8 cellular contexts compared by ENCODE assay signal in the genomic region with DNA sequence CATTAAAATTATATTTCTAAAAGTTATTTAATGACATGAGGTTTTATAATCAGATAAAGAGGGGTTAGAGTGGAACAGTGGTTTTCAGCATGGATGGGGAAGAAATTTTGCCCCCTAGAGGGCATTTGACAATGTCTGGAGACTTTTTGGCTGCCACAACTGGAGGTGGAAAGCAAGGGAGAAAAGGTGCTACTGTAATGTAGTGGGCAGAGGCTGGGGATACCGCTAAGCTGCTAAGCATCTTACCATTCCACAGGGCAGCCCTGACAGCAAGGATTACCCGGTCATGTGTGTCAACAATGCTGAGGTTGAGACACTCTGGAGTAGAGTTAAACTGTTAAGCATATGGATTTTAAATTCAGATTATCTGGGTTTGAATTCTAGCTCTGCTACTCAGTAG. TPM values are rescaled to one million over a fixed set of nuclear protein-coding genes. Genes with fewer than 3 reads are reported as not detected.
DNase-seq lines count a peak whose midpoint lies in the region; ATAC-seq and TF ChIP-seq lines count a peak whose summit lies in the region.

No MANE protein-coding gene starts in this region.

- H3K4me3 Mint-ChIP-seq in endothelial cell (ENCODE audit: unreplicated experiment) = no peak overlapping the region
- H3K4me3 Mint-ChIP-seq in stimulated activated effector memory CD8-positive, alpha-beta T cell treated with anti-CD3 and anti-CD28 coated beads, Interleukin-12 subunit alpha, Interleukin-12 subunit beta, amount 100 ng/mL, for 72 hours = no peak overlapping the region

- no peak overlapping the region for H3K27ac Mint-ChIP-seq in endothelial cell (ENCODE audit: unreplicated experiment)
- no peak overlapping the region for H3K27ac Mint-ChIP-seq in stimulated activated effector memory CD8-positive, alpha-beta T cell treated with anti-CD3 and anti-CD28 coated beads, Interleukin-12 subunit alpha, Interleukin-12 subunit beta, amount 100 ng/mL, for 72 hours

- H3K4me1 Mint-ChIP-seq in endothelial cell (ENCODE audit: unreplicated experiment) = no peaks in the 10 kb centered on the region
- H3K4me1 Mint-ChIP-seq in stimulated activated effector memory CD8-positive, alpha-beta T cell treated with anti-CD3 and anti-CD28 coated beads, Interleukin-12 subunit alpha, Interleukin-12 subunit beta, amount 100 ng/mL, for 72 hours = no peaks in the 10 kb centered on the region

- no peaks in the 10 kb centered on the region for H3K36me3 Mint-ChIP-seq in endothelial cell (ENCODE audit: low read depth, unreplicated experiment)
- H3K36me3 Mint-ChIP-seq in stimulated activated effector memory CD8-positive, alpha-beta T cell treated with anti-CD3 and anti-CD28 coated beads, Interleukin-12 subunit alpha, Interleukin-12 subunit beta, amount 100 ng/mL, for 72 hours = no peaks in the 10 kb centered on the region

- no peaks in the 10 kb centered on the region for H3K27me3 Mint-ChIP-seq in endothelial cell (ENCODE audit: unreplicated experiment)

- DNase-seq in heart left ventricle (no peak), right atrium auricular region (ENCODE audit: low spot score) (no peak), NCI-H226 (peak; percentile 7), endothelial cell (ENCODE audit: low spot score) (peak; percentile 30), upper lobe of right lung (no peak), Ammon's horn (ENCODE audit: low spot score) (no peak), epidermal melanocyte (ENCODE audit: insufficient read length, low spot score) (no peak)
- no peak for DNase-seq in stimulated activated effector memory CD8-positive, alpha-beta T cell treated with anti-CD3 and anti-CD28 coated beads, Interleukin-12 subunit alpha, Interleukin-12 subunit beta, amount 100 ng/mL, for 72 hours (ENCODE audit: low spot score in 2 of 2)

- H3K4me1 ChIP-seq in heart left ventricle (no peaks in the 10 kb centered on the region), right atrium auricular region (no peaks in the 10 kb centered on the region), upper lobe of right lung (no peaks in the 10 kb centered on the region)

- H3K27ac ChIP-seq in heart left ventricle (no peak overlapping the region), right atrium auricular region (no peak overlapping the region), upper lobe of right lung (no peak overlapping the region)

- WGBS in heart left ventricle, 4 donors = 21 to 25% (median 23%) methylated on average over 2 of the region's 2 CpGs

- H3K4me3 ChIP-seq in heart left ventricle (no peak overlapping the region), right atrium auricular region (no peak overlapping the region), upper lobe of right lung (no peak overlapping the region)

- intact Hi-C loops in heart left ventricle (cut with DNase I) (loop anchor here in 2 of 10 donors (10.0 kb wide), 1 partner anchor 588 kb away; no protein-coding TSS in a partner anchor), upper lobe of right lung (cut with DNase I) (no loop called here)

- no peak for TF ChIP-seq POLR2A in heart left ventricle (IDR thresholded peaks at IDR 0.05)

- TF ChIP-seq CTCF in heart left ventricle (IDR thresholded peaks at IDR 0.05) = peak in 7 of 12 donors; percentile 5 to 36 (median 26)
- TF ChIP-seq CTCF in right atrium auricular region (IDR thresholded peaks at IDR 0.05) = peak in 1 of 2 donors; percentile 40
- peak; percentile 72 for TF ChIP-seq CTCF in endothelial cell (IDR thresholded peaks at IDR 0.05; ENCODE audit: unreplicated experiment)
- TF ChIP-seq CTCF in upper lobe of right lung (IDR thresholded peaks at IDR 0.05) = peak; percentile 40

- no peaks in the 10 kb centered on the region for H3K9me3 ChIP-seq in heart left ventricle
- H3K9me3 ChIP-seq in right atrium auricular region = no peaks in the 10 kb centered on the region
- H3K9me3 ChIP-seq in upper lobe of right lung = no peaks in the 10 kb centered on the region

- H3K9me3 Mint-ChIP-seq in endothelial cell (ENCODE audit: unreplicated experiment) = no peaks in the 10 kb centered on the region
- no peaks in the 10 kb centered on the region for H3K9me3 Mint-ChIP-seq in stimulated activated effector memory CD8-positive, alpha-beta T cell treated with anti-CD3 and anti-CD28 coated beads, Interleukin-12 subunit alpha, Interleukin-12 subunit beta, amount 100 ng/mL, for 72 hours

- ATAC-seq in heart left ventricle (no peak), upper lobe of right lung (no peak)
- no peak for ATAC-seq in stimulated activated effector memory CD8-positive, alpha-beta T cell treated with anti-CD3 and anti-CD28 coated beads, Interleukin-12 subunit alpha, Interleukin-12 subunit beta, amount 100 ng/mL, for 72 hours

- H3K36me3 ChIP-seq in heart left ventricle (no peaks in the 10 kb centered on the region), right atrium auricular region (no peaks in the 10 kb centered on the region), upper lobe of right lung (no peaks in the 10 kb centered on the region)

- H3K27me3 ChIP-seq in heart left ventricle (peaks cover 0 to 26% (median 0%) of the 10 kb centered on the region in 9 donors), right atrium auricular region (no peaks in the 10 kb centered on the region), upper lobe of right lung (no peaks in the 10 kb centered on the region)

RNA-seq across cellular contexts. Expression of gene FABP7, which starts 52.9 kb away (rescaled TPM):
- total RNA-seq in heart left ventricle (under 1 TPM in 1 of 9 donors, not detected in 8; 0.61 TPM), right atrium auricular region (under 1 TPM in 1 of 2 donors, not detected in 1; 0.52 TPM), endothelial cell (ENCODE audit: unreplicated experiment) (3.6 TPM), upper lobe of right lung (not detected)
- polyA plus RNA-seq in heart left ventricle = under 1 TPM in 1 of 2 donors, not detected in 1; 0.17 TPM

Comparison
In these comparisons a context has a peak if more than half of its experiments do, and no peak if none do; other contexts are left out.
1. DNase-seq: peak in NCI-H226 (single experiment) and endothelial cell (single experiment); none in heart left ventricle (0 of 5), right atrium auricular region (single experiment), upper lobe of right lung (single experiment), stimulated activated effector memory CD8-positive, alpha-beta T cell treated with anti-CD3 and anti-CD28 coated beads, Interleukin-12 subunit alpha, Interleukin-12 subunit beta, amount 100 ng/mL, for 72 hours (0 of 2), Ammon's horn (single experiment) and epidermal melanocyte (single experiment).